7 cellular contexts compared by ENCODE assay signal in genomic region chr11:3408722-3409121, GRCh38. TPM values are rescaled to one million over a fixed set of nuclear protein-coding genes. Genes with fewer than 3 reads are reported as not detected.
A peak's percentile ranks its signal among the peaks of the same experiment; 100 is the strongest.
DNase-seq lines count a peak whose midpoint lies in the region; ATAC-seq, FAIRE-seq and TF ChIP-seq lines count a peak whose summit lies in the region.
"Not testable (repeated sequence)": the region's sequence is repeated elsewhere in the genome, so short reads cannot be mapped to it uniquely, and the experiment has no call there.

No MANE protein-coding gene starts in this region.

- not testable (repeated sequence) for H3K4me3 ChIP-seq in SK-N-MC; H1 (ENCODE audit: extremely low read depth in 1 of 4, insufficient read depth in 2 of 4, low read depth in 3 of 4, low read length in 4 of 4); left lung

- not testable (repeated sequence) for H3K23ac ChIP-seq in H1 (ENCODE audit: insufficient read length)

- not testable (repeated sequence) for H4K5ac ChIP-seq in H1 (ENCODE audit: insufficient read length, low read depth, low read length)

- WGBS in H1 (ENCODE audit: extremely low coverage in 1 of 2, insufficient coverage in 1 of 2, insufficient read length in 1 of 2, insufficient replicate concordance in 2 of 2, low coverage in 1 of 2, low lambda C conversion rate in 2 of 2, missing lambda C conversion rate in 1 of 2), 2 experiments, result 63% methylated on average over 9 of the region's 12 CpGs; no CpG with 5 or more reads in 1 of the 2 experiments

- not testable (repeated sequence) for H3K18ac ChIP-seq in H1 (ENCODE audit: extremely low read depth, low read length)

- not testable (repeated sequence) for H3K14ac ChIP-seq in H1 (ENCODE audit: insufficient read length)

- not testable (repeated sequence) for H4K8ac ChIP-seq in H1 (ENCODE audit: extremely low read depth, insufficient read depth, low read length)

- not testable (repeated sequence) for H3K23me2 ChIP-seq in H1 (ENCODE audit: low read depth, low read length)

- not testable (repeated sequence) for H2AK5ac ChIP-seq in H1 (ENCODE audit: low read depth, low read length)

- not testable (repeated sequence) for H3K27me3 ChIP-seq in H1 (replicated peaks in 1 of 4; ENCODE audit: control insufficient read depth in 3 of 4, extremely low read depth in 1 of 4, insufficient read depth in 3 of 4, low read length in 3 of 4); left lung

- not testable (repeated sequence) for H3K9me3 ChIP-seq in SK-N-MC (ENCODE audit: low read depth, low read length); H1 (ENCODE audit: insufficient read depth in 2 of 2, low read depth in 1 of 2, low read length in 1 of 2); left lung

- not testable (repeated sequence) for H2BK20ac ChIP-seq in H1 (ENCODE audit: low read length)

- intact Hi-C loops in left lung (cut with DNase I), result not testable (repeated sequence)

- FAIRE-seq in H1 (lab: Jason Lieb, UNC), result not testable (repeated sequence)

- TF ChIP-seq CTCF in GM12873 (IDR thresholded peaks at IDR 0.05; ENCODE audit: insufficient read depth, low read depth, low read length, missing control alignments) (peak; percentile 72), H1 (IDR thresholded peaks at IDR 0.05; ENCODE audit: control extremely low read depth in 1 of 3, insufficient read depth in 1 of 3, low read depth in 1 of 3, low read length in 3 of 3) (peak; percentile 77 to 96 (median 78)), left lung (IDR thresholded peaks at IDR 0.05) (peak; percentile 73 to 84)

- TF ChIP-seq RAD21 in H1 (IDR thresholded peaks at IDR 0.05 in 1 of 2, conservative IDR thresholded peaks at IDR 0.05 in 1 of 2; ENCODE audit: low read depth in 2 of 2, low read length in 2 of 2), result peak; percentile 58 to 63

- DNase-seq in NCI-H1436 (lab: John Stamatoyannopoulos, UW) (peak; percentile 32), SK-N-MC (ENCODE audit: low read depth, low spot score) (peak; percentile 37), H1 (ENCODE audit: low read depth in 1 of 2, low spot score in 2 of 2) (peak; percentile 70 to 96), left lung (peak; percentile 59 to 83)
- peak; percentile 86 to 90 for DNase-seq in activated T-cell treated with anti-CD3 and anti-CD28 coated beads, Interleukin-2, amount 50 U/mL, for 48 hours
- peak; percentile 71 for DNase-seq in stimulated activated CD4-positive, alpha-beta T cell treated with anti-CD3 and anti-CD28 coated beads, Interleukin-12 subunit alpha, Interleukin-12 subunit beta, amount 100 ng/mL, for 4 hours

- H2AFZ ChIP-seq in H1 (ENCODE audit: low read length), result not testable (repeated sequence)

- H3K4ac ChIP-seq in H1 (replicated peaks; ENCODE audit: insufficient read length, low read depth, low read length), result not testable (repeated sequence)

- CTCF ChIA-PET in H1 (lab: Charles Lee; ENCODE audit: partially characterized antibody), result interaction anchor here (0.7 to 4.6 kb wide), 14 partner anchors 9 to 410 kb away, joined by 3 to 34 read pairs (median 4); partner anchors contain the start of gene ZNF195

- not testable (repeated sequence) for H3K79me2 ChIP-seq in H1 (ENCODE audit: control insufficient read depth in 1 of 2, insufficient read depth in 2 of 2, low read length in 2 of 2)

- H3K56ac ChIP-seq in H1 (replicated peaks; ENCODE audit: insufficient read length, low read depth, low read length), result not testable (repeated sequence)

- not testable (repeated sequence) for H2BK120ac ChIP-seq in H1 (replicated peaks; ENCODE audit: low read depth, low read length)

- TF ChIP-seq POLR2A in H1 (IDR thresholded peaks at IDR 0.05; ENCODE audit: control extremely low read depth in 1 of 2, low read depth in 2 of 2, low read length in 2 of 2), result not testable (repeated sequence)

- H2BK5ac ChIP-seq in H1 (ENCODE audit: low read depth, low read length), result not testable (repeated sequence)

- H3K79me1 ChIP-seq in H1 (ENCODE audit: low read depth, low read length), result not testable (repeated sequence)

- ATAC-seq in left lung, result not testable (repeated sequence)

- H4K20me1 ChIP-seq in H1 (replicated peaks in 1 of 2; ENCODE audit: control insufficient read depth in 1 of 2, insufficient read depth in 2 of 2, low read length in 2 of 2), result not testable (repeated sequence)

- not testable (repeated sequence) for H3K4me2 ChIP-seq in H1 (ENCODE audit: insufficient read depth in 1 of 2, low read depth in 2 of 2, low read length in 2 of 2)

- not testable (repeated sequence) for H3K27ac ChIP-seq in SK-N-MC; H1 (ENCODE audit: low read depth, low read length); left lung

- not testable (repeated sequence) for H3K36me3 ChIP-seq in SK-N-MC (ENCODE audit: insufficient read depth, low read length); left lung
- peaks cover 3 to 36% (median 11%) of the 10 kb centered on the region in 4 experiments; a peak in 6 of 8 replicates for H3K36me3 ChIP-seq in H1 (ENCODE audit: control insufficient read depth in 2 of 4, insufficient read depth in 4 of 4, low read length in 3 of 4)

- H2BK15ac ChIP-seq in H1 (ENCODE audit: low read length), result not testable (repeated sequence)

- not testable (repeated sequence) for H3K4me1 ChIP-seq in H1 (replicated peaks in 1 of 4; ENCODE audit: control insufficient read depth in 3 of 4, insufficient read depth in 4 of 4, low read length in 3 of 4); left lung

- not testable (repeated sequence) for H4K91ac ChIP-seq in H1 (replicated peaks; ENCODE audit: insufficient read length, low read length)

- not testable (repeated sequence) for H2BK12ac ChIP-seq in H1 (ENCODE audit: low read depth, low read length)

- H3K9ac ChIP-seq in SK-N-MC (ENCODE audit: insufficient read length); H1 (replicated peaks in 1 of 4; ENCODE audit: extremely low read depth in 1 of 4, low read depth in 3 of 4, low read length in 3 of 4): not testable (repeated sequence)

- not testable (repeated sequence) for TF ChIP-seq EP300 in H1 (IDR thresholded peaks at IDR 0.05; ENCODE audit: borderline replicate concordance in 1 of 2, low read depth in 2 of 2, low read length in 2 of 2)

- POLR2A ChIA-PET in H1 (lab: Charles Lee; ENCODE audit: partially characterized antibody), result interaction anchor here (0.7 to 4.4 kb wide), 5 partner anchors 9 to 38 kb away, joined by 3 to 51 read pairs (median 3); partner anchors contain the start of gene ZNF195

RNA-seq across cellular contexts. Expression of gene ZNF195, which starts 29.8 kb away (rescaled TPM):
- total RNA-seq in H1 (2021; fragmentation: NEBNext Ultra II Directional; extraction: Animal tissue kit (Norgen Biotek cat#: 25700)), result 80.5 and 88.6 TPM in 2 replicates
- 23.4 and 23.9 TPM in 2 replicates for polyA plus RNA-seq in H1 (2011; rRNA removed)
- polyA plus RNA-seq in H1 (2011; cell fraction: cytosol; rRNA removed), result 36.6 TPM
- 53.3 TPM for polyA plus RNA-seq in H1 (2011; cell fraction: nucleus; rRNA removed)
- 50.4 to 66.5 TPM (median 58.0 TPM) in 4 replicates for polyA plus RNA-seq in H1 (2012, experiment 1 of 2)
- 3.1 TPM for polyA plus RNA-seq in H1 (2012, experiment 2 of 2)
- 73.9 TPM for polyA plus RNA-seq in H1 (2013, experiment 1 of 2)
- polyA plus RNA-seq in H1 (2013, experiment 2 of 2), result 70.1 TPM
- polyA minus RNA-seq in H1 (2011; rRNA and poly(A)+ RNA removed), result 98.3 and 120 TPM in 2 replicates
- polyA minus RNA-seq in H1 (2011; cell fraction: cytosol; rRNA and poly(A)+ RNA removed), result 69.8 TPM
- 194 TPM for polyA minus RNA-seq in H1 (2011; cell fraction: nucleus; rRNA and poly(A)+ RNA removed)
- 10 to 100 TPM; 19.6 to 26.4 TPM for total RNA-seq in left lung

Comparison
In these comparisons a context has a peak if more than half of its experiments do, and no peak if none do; other contexts are left out.
1. DNase-seq: peak in every context shown above with its lines; median percentile 88 in activated T-cell treated with anti-CD3 and anti-CD28 coated beads, Interleukin-2, amount 50 U/mL, for 48 hours; 83 in H1; 71 in left lung; 71 in stimulated activated CD4-positive, alpha-beta T cell treated with anti-CD3 and anti-CD28 coated beads, Interleukin-12 subunit alpha, Interleukin-12 subunit beta, amount 100 ng/mL, for 4 hours; 37 in SK-N-MC; 32 in NCI-H1436.